In the genomic region with DNA sequence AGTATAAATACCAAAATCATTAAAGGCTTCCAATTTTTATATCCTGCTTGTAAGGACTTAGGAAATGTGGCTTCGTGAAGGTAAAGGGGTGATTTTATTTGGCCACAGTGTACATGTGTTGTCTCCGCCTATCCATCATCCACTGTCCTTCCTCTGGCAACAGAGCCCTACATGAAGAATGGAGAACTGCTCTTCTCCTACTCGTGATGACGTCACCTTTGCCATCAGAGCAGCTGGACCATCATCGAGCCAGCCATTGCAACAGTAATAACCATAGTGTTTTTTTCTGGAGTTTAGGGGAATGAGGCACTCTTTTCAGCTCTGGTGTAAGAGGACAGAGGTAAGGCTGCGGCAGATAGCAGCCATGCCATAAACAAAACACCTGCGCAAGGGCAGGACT, we compare ENCODE assay signal across 2 cellular contexts.
A peak's percentile ranks its signal among the peaks of the same experiment; 100 is the strongest.
TF ChIP-seq lines count a peak whose summit lies in the region.

No MANE protein-coding gene starts in this region.

TF ChIP-seq in HepG2, 621 proteins besides CTCF, POLR2A, EP300 and RAD21:
- TF ChIP-seq RBM22 (optimal IDR thresholded peaks at IDR 0.05; ENCODE audit: low read length) = peak; percentile 85
- TF ChIP-seq FOXJ3 (CRISPR knock-in tag; IDR thresholded peaks at IDR 0.05; ENCODE audit: borderline replicate concordance) = no peak
TF ChIP-seq in HepG2: peak in this region for 1.

TF ChIP-seq in K562, 482 proteins besides CTCF, POLR2A, EP300 and RAD21:
- TF ChIP-seq PBX2 (CRISPR knock-in tag; IDR thresholded peaks at IDR 0.05; ENCODE audit: low read depth) = no peak
- TF ChIP-seq PBX2 (tag; conservative IDR thresholded peaks at IDR 0.05; ENCODE audit: low read depth) = 0 out of 2 replicates have a peak, but pooled peaks have one; percentile 20
- peak; percentile 74 for TF ChIP-seq JUND (IDR thresholded peaks at IDR 0.05; ENCODE audit: borderline replicate concordance, low read depth, low read length)
- TF ChIP-seq JUND (tag; IDR thresholded peaks at IDR 0.05; ENCODE audit: borderline replicate concordance, low read depth, low read length) = peak; percentile 77; the same call in 1 of the 3 replicates
- TF ChIP-seq KAT8 (IDR thresholded peaks at IDR 0.05; ENCODE audit: low read depth) = no peak
- no peak for TF ChIP-seq ZNF431 (CRISPR knock-in tag; IDR thresholded peaks at IDR 0.05)
- TF ChIP-seq PURB (CRISPR knock-in tag; IDR thresholded peaks at IDR 0.05; ENCODE audit: low read depth) = no peak
- TF ChIP-seq, protein P1, sequence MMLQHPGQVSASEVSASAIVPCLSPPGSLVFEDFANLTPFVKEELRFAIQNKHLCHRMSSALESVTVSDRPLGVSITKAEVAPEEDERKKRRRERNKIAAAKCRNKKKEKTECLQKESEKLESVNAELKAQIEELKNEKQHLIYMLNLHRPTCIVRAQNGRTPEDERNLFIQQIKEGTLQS (IDR thresholded peaks at IDR 0.05) = peak; percentile 95
- TF ChIP-seq, protein P1 (CRISPR knock-in tag; conservative IDR thresholded peaks at IDR 0.05) = no peak
- peak; percentile 82 for TF ChIP-seq JUNB (CRISPR knock-in tag; conservative IDR thresholded peaks at IDR 0.05)
- TF ChIP-seq ATF7 (IDR thresholded peaks at IDR 0.05) = peak; percentile 90
- no peak for TF ChIP-seq ZNF263 (CRISPR knock-in tag; IDR thresholded peaks at IDR 0.05; ENCODE audit: borderline replicate concordance)
- TF ChIP-seq ZNF146 (CRISPR knock-in tag; IDR thresholded peaks at IDR 0.05; ENCODE audit: unreplicated experiment) = no peak
- TF ChIP-seq EZH2 (IDR thresholded peaks at IDR 0.05; ENCODE audit: borderline replicate concordance, low read depth, low read length) = no peak
- no peak for TF ChIP-seq ATF1 (CRISPR knock-in tag; IDR thresholded peaks at IDR 0.05)
- peak; percentile 74 for TF ChIP-seq ATF1 (tag; IDR thresholded peaks at IDR 0.05)
